8 cellular contexts compared by ENCODE assay signal in the genomic region with DNA sequence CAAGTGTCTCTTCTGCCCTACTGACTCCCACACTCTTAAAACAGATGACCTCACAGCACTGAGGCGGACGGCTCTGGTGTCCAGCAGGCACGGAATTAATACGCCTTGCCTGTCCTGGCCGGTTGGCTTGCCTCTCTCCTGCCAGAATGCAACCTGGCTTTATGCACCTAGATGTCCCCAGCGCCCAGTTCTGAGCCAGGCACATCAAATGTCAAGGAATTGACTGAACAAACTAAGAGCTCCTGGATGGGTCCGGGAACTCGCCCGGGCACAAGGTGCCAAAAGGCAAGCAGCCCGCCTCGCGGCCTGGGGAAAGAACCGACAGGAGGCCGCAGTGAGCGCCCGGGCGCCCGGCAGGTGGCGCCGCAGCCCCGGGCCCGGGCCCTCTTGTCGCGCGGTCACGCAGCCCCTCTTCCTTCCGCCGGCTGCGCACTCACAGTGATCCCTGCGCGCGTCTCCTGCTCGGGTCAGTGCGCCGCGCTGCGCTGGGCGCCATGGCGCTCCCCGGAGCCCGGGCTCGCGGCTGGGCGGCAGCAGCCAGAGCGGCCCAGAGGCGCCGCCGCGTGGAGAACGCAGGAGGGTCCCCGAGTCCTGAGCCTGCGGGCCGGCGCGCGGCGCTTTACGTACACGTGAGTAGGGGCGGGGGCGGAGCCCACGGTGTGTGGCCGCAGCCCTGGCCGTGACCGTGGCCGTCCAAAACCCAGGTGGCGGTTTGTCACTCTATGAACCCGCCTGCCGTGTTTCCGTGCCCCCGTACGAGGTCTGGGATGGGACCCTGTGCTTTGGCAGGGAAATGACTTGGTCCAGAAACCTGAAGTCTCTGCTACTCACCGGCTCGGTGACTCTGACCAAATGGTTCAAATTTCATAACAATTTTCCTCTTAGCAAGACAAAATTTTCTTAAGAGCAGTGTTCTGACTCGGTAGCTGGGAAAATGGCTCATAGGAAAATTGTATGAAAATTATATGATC. TPM values are rescaled to one million over a fixed set of nuclear protein-coding genes. Genes with fewer than 3 reads are reported as not detected.
DNase-seq lines count a peak whose midpoint lies in the region; ATAC-seq and TF ChIP-seq lines count a peak whose summit lies in the region.

Gene RSAD1, plus strand, starts transcription at position 470 of the 971 bp plus-strand sequence. Its CDS starts 25 bp downstream, at position 495.

- H3K9me3 ChIP-seq in T-helper 17 cell (ENCODE audit: control insufficient read depth, low read length, poor library complexity, severe bottlenecking) (no peaks in the 10 kb centered on the region), right cardiac atrium (ENCODE audit: control insufficient read depth, low read length) (no peaks in the 10 kb centered on the region), vagina (no peaks in the 10 kb centered on the region)

- WGBS in right cardiac atrium, result 2% methylated on average over 75 of the region's 75 CpGs

- intact Hi-C loops in right cardiac atrium (cut with DNase I), result loop anchor here in 2 of 4 donors (10.0 kb wide), 1 partner anchor 114 kb away; no protein-coding TSS in a partner anchor
- intact Hi-C loops in vagina (cut with DNase I), result loop anchor here (10.0 kb wide), 1 partner anchor 124 kb away; no protein-coding TSS in a partner anchor

- peak within 1 kb of the TSS; percentile 53 for H3K27ac ChIP-seq in right cardiac atrium (ENCODE audit: low read length)
- peak within 1 kb of the TSS; percentile 80 for H3K27ac ChIP-seq in rectal smooth muscle tissue (ENCODE audit: low read depth, low read length)
- H3K27ac ChIP-seq in vagina, result peak within 1 kb of the TSS; percentile 80

- peaks cover 16% of the 10 kb centered on the region for H3K4me1 Mint-ChIP-seq in T-helper 17 cell

- DNase-seq in NCI-H146 (lab: John Stamatoyannopoulos, UW) (peak; percentile 92), T-helper 17 cell (peak; percentile 72 to 80 (median 80)), amygdala (lab: John Stamatoyannopoulos, UW) (peak in 55 of 56 donors; percentile 19 to 87 (median 68)), right cardiac atrium (peak; percentile 88 to 95 (median 95)), vagina (ENCODE audit: extremely low spot score in 2 of 2) (no peak)

- H3K27ac Mint-ChIP-seq in T-helper 17 cell, result peak within 1 kb of the TSS; percentile 94

- H3K27me3 Mint-ChIP-seq in T-helper 17 cell, result no peaks in the 10 kb centered on the region

- ATAC-seq in HG02870 (IDR thresholded peaks at IDR 0.05; ENCODE audit: unreplicated experiment), result peak; percentile 71
- peak; percentile 92 for ATAC-seq in T-helper 17 cell
- ATAC-seq in right cardiac atrium, result peak; percentile 91

- TF ChIP-seq POLR2A in GM15510 (IDR thresholded peaks at IDR 0.05; ENCODE audit: borderline replicate concordance, extremely low read depth, insufficient read length) (peak; percentile 94), vagina (IDR thresholded peaks at IDR 0.05) (peak in 1 of 2 donors; percentile 70)

- peak within 1 kb of the TSS; percentile 87 for H3K9ac ChIP-seq in rectal smooth muscle tissue (ENCODE audit: low read length)

- H3K4me3 ChIP-seq in right cardiac atrium (ENCODE audit: low read length), result peak within 1 kb of the TSS; percentile 60
- peak within 1 kb of the TSS; percentile 91 for H3K4me3 ChIP-seq in rectal smooth muscle tissue (ENCODE audit: low read length)
- H3K4me3 ChIP-seq in vagina, result peak within 1 kb of the TSS; percentile 60 to 81

- peaks cover 8% of the 10 kb centered on the region for H3K36me3 ChIP-seq in rectal smooth muscle tissue (ENCODE audit: control insufficient read depth, insufficient read depth, low read length)
- H3K36me3 ChIP-seq in vagina, result peaks cover 0 to 1% of the 10 kb centered on the region in 2 donors

- peaks cover 2% of the 10 kb centered on the region for H3K36me3 Mint-ChIP-seq in T-helper 17 cell (ENCODE audit: low read depth)

- peaks cover 3% of the 10 kb centered on the region for H3K4me1 ChIP-seq in right cardiac atrium (ENCODE audit: control insufficient read depth, insufficient read depth, low read length)
- peaks cover 6% of the 10 kb centered on the region for H3K4me1 ChIP-seq in rectal smooth muscle tissue (ENCODE audit: control insufficient read depth, insufficient read depth, low read length)
- peaks cover 29% of the 10 kb centered on the region for H3K4me1 ChIP-seq in vagina

- H3K27me3 ChIP-seq in right cardiac atrium (ENCODE audit: control insufficient read depth, insufficient read depth) (no peaks in the 10 kb centered on the region), rectal smooth muscle tissue (ENCODE audit: control insufficient read depth, insufficient read depth, low read length) (no peaks in the 10 kb centered on the region), vagina (no peaks in the 10 kb centered on the region)

- TF ChIP-seq CTCF in vagina (IDR thresholded peaks at IDR 0.05), result peak; percentile 60 to 98 (median 83)

- peak within 1 kb of the TSS; percentile 90 for H3K4me3 Mint-ChIP-seq in T-helper 17 cell

RNA-seq across cellular contexts. Expression of gene RSAD1, which starts in this region (rescaled TPM):
- total RNA-seq in T-helper 17 cell (10 to 100 TPM; 49.2 to 59.6 TPM), right cardiac atrium (10 to 100 TPM; 27.8 to 38.5 (median 32.3) TPM), vagina (37.3 TPM)
- 23.9 TPM for polyA plus RNA-seq in right cardiac atrium

Comparison
In these comparisons a context has a peak if more than half of its experiments do, and no peak if none do; other contexts are left out.
1. DNase-seq: peak in NCI-H146 (single experiment), T-helper 17 cell (3 of 3), amygdala (55 of 56) and right cardiac atrium (3 of 3); none in vagina (0 of 2).
2. Peak in every context shown above with its lines, with median percentiles within 50 percentile points of each other: ATAC-seq, H3K27ac ChIP-seq and H3K4me3 ChIP-seq.